8 cellular contexts compared by ENCODE assay signal in the genomic region with DNA sequence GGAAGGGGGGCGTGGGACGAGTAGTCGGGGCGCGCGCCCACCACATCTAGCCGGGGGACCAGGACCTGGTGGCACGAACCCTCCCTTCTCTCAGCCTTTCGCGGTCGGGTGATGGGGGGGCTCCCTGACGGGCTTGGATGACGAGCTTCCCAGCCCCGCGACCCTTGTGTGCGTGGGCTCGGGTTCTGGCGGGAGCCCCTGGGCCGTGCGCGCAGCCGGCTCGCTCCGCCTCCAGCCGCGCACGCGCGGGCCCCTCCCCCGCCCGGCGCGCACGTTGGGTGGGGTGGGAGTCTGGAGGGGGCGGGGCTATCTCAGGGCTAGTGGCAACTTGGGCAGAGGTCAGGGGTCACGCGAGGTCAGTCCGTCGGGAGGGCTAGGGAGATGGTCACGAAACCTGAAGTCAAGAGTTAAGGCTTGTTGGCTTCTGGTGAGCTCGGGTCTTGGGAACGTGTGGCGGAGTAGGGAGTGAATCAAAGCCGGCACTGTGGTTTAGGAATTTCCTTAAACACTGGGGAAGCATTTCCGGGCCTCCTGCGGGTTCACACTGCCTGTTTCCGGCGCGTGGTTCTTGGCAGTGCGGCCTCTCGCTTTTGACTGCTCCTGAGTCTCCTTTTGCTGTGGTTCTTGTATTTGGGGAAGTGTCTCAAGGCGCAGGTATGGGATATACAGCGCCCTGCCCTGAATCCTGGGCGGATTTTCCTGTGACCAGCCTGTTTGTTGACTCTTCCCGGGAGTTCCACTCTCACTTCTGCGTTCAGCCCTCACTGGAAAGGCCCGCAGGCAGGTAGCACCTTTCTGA. TPM values are rescaled to one million over a fixed set of nuclear protein-coding genes. Genes with fewer than 3 reads are reported as not detected.
A peak's percentile ranks its signal among the peaks of the same experiment; 100 is the strongest.
DNase-seq lines count a peak whose midpoint lies in the region; ATAC-seq and TF ChIP-seq lines count a peak whose summit lies in the region.

Gene SRCAP (plus strand): TSS at position 356 of the 799 bp plus-strand sequence. CDS start 1,654 bp downstream, outside the sequence.

- H3K4me1 ChIP-seq in right atrium auricular region: peaks cover 0 to 27% of the 10 kb centered on the region in 2 donors
- peaks cover 17% of the 10 kb centered on the region for H3K4me1 ChIP-seq in psoas muscle

- DNase-seq in GM13977 (ENCODE audit: low spot score): peak; percentile 95
- DNase-seq in NCI-H1436 treated with DMSO at 0.1 percent for 48 hours (lab: John Stamatoyannopoulos, UW): peak; percentile 3
- peak; percentile 88 for DNase-seq in T-helper 2 cell treated with Interferon-gamma antibody and Interleukin-4, amounts not matched to agents 5 μg/mL and 100 μg/mL, for 36 hours (ENCODE audit: low spot score)
- peak in 57 of 58 donors; percentile 14 to 90 (median 77) for DNase-seq in anterior cingulate cortex (lab: John Stamatoyannopoulos, UW)
- peak; percentile 86 for DNase-seq in right atrium auricular region (ENCODE audit: low spot score)
- DNase-seq in psoas muscle: peak; percentile 89 to 95
- peak; percentile 90 for DNase-seq in ureter (ENCODE audit: low spot score)

- peak within 1 kb of the TSS; percentile 100 for H3K27ac ChIP-seq in right atrium auricular region
- peak within 1 kb of the TSS; percentile 95 for H3K27ac ChIP-seq in psoas muscle

- H3K27me3 ChIP-seq in right atrium auricular region: no peaks in the 10 kb centered on the region
- no peaks in the 10 kb centered on the region for H3K27me3 ChIP-seq in psoas muscle (ENCODE audit: insufficient read depth in 3 of 3, low read length in 2 of 3)

- intact Hi-C loops in psoas muscle (cut with DNase I): loop anchor here in 1 of 2 donors (5.0 kb wide), 1 partner anchor 37 kb away; no protein-coding TSS in a partner anchor

- H3K36me3 ChIP-seq in right atrium auricular region: peaks cover 36% of the 10 kb centered on the region
- peaks cover under 1 to 42% of the 10 kb centered on the region in 2 donors for H3K36me3 ChIP-seq in psoas muscle (ENCODE audit: insufficient read depth in 1 of 2, low read depth in 1 of 2)

- 1 to 3% (median 2%) methylated on average over 49 to 57 of the region's 57 CpGs for WGBS in psoas muscle, 3 donors

- H3K4me3 ChIP-seq in right atrium auricular region: peak within 1 kb of the TSS; percentile 98 to 99
- H3K4me3 ChIP-seq in psoas muscle: peak within 1 kb of the TSS; percentile 98

- H3K36me3 Mint-ChIP-seq in T-helper 2 cell treated with Interferon-gamma antibody and Interleukin-4, amounts not matched to agents 5 μg/mL and 100 μg/mL, for 36 hours (ENCODE audit: low read depth): peaks cover 36% of the 10 kb centered on the region

- ATAC-seq in HG02840 (IDR thresholded peaks at IDR 0.05; ENCODE audit: low FRiP score, unreplicated experiment) (peak; percentile 29), psoas muscle (peak; percentile 73 to 80 (median 76))

- peak within 1 kb of the TSS; percentile 100 for H3K27ac Mint-ChIP-seq in T-helper 2 cell treated with Interferon-gamma antibody and Interleukin-4, amounts not matched to agents 5 μg/mL and 100 μg/mL, for 36 hours

- no peaks in the 10 kb centered on the region for H3K9me3 Mint-ChIP-seq in T-helper 2 cell treated with Interferon-gamma antibody and Interleukin-4, amounts not matched to agents 5 μg/mL and 100 μg/mL, for 36 hours

- TF ChIP-seq CTCF in GM13977 (IDR thresholded peaks at IDR 0.05; ENCODE audit: extremely low read depth, insufficient read depth, missing control alignments) (no peak), right atrium auricular region (IDR thresholded peaks at IDR 0.05) (no peak), psoas muscle (IDR thresholded peaks at IDR 0.05) (no peak)

- H3K9me3 ChIP-seq in right atrium auricular region: no peaks in the 10 kb centered on the region
- H3K9me3 ChIP-seq in psoas muscle: no peaks in the 10 kb centered on the region

- H3K4me3 Mint-ChIP-seq in T-helper 2 cell treated with Interferon-gamma antibody and Interleukin-4, amounts not matched to agents 5 μg/mL and 100 μg/mL, for 36 hours: peak within 1 kb of the TSS; percentile 99

- peaks cover 34% of the 10 kb centered on the region for H3K4me1 Mint-ChIP-seq in T-helper 2 cell treated with Interferon-gamma antibody and Interleukin-4, amounts not matched to agents 5 μg/mL and 100 μg/mL, for 36 hours (ENCODE audit: low read depth)

- no peaks in the 10 kb centered on the region for H3K27me3 Mint-ChIP-seq in T-helper 2 cell treated with Interferon-gamma antibody and Interleukin-4, amounts not matched to agents 5 μg/mL and 100 μg/mL, for 36 hours (ENCODE audit: low read depth)

- in situ Hi-C loops in GM13977 (cut with MboI; ENCODE audit: low pct_unique_long_range_greater_than_20kb, low sequenced_read_pairs, unreplicated experiment): no loop called here

RNA-seq across cellular contexts. Expression of gene SRCAP, which starts in this region (rescaled TPM):
- total RNA-seq in right atrium auricular region (10 to 100 TPM; 22.5 to 25.0 TPM), psoas muscle (10 to 100 TPM; 37.8 to 50.1 (median 45.2) TPM), ureter (82.3 TPM)
- 10 to 100 TPM in 1 of 3 donors, 1 to 10 TPM in 2; 4.4 to 32.7 (median 4.5) TPM for polyA plus RNA-seq in psoas muscle

Comparison
In these comparisons a context has a peak if more than half of its experiments do, and no peak if none do; other contexts are left out.
1. Peak in every context shown above with its lines: DNase-seq, ATAC-seq, H3K4me3 ChIP-seq and H3K27ac ChIP-seq.
2. DNase-seq: peak in every context shown above with its lines; median percentile 95 in GM13977; 92 in psoas muscle; 90 in ureter; 88 in T-helper 2 cell treated with Interferon-gamma antibody and Interleukin-4, amounts not matched to agents 5 μg/mL and 100 μg/mL, for 36 hours; 86 in right atrium auricular region; 77 in anterior cingulate cortex; 3 in NCI-H1436 treated with DMSO at 0.1 percent for 48 hours.